ENCODE assay signal across 31 cellular contexts in genomic region chr4:2729533-2729875, GRCh38.
"Had no signal": no experiment of that assay in that cellular context is flagged by ENCODE, and none has a peak within 500 bp of the region (broad histone marks: within the 10 kb centered on the region; RNA-seq: fewer than 3 reads in every experiment).

No MANE protein-coding gene starts in this region.

- H3K27me3 ChIP-seq: Peyer's patch had no signal

- H3K27ac ChIP-seq: KMS-11, Peyer's patch, RWPE1, WERI-Rb-1 had no signal

- ATAC-seq: activated CD8-positive, alpha-beta memory T cell treated with anti-CD3 and anti-CD28 coated beads, Interleukin-2, amount 10 ng/mL, durations not matched to agents 7 days and 5 days; activated naive CD4-positive, alpha-beta T cell treated with anti-CD3 and anti-CD28 coated beads, Interleukin-2, amount 50 U/mL, for 72 hours; PC-3 had no signal

- DNase-seq: activated CD4-positive, alpha-beta memory T cell treated with anti-CD3 and anti-CD28 coated beads, Interleukin-2, amount 10 ng/mL, durations not matched to agents 7 days and 5 days; activated CD4-positive, alpha-beta T cell treated with anti-CD3 and anti-CD28 coated beads for 1 hour; activated CD4-positive, alpha-beta T cell treated with anti-CD3 and anti-CD28 coated beads for 48 hours; activated CD4-positive, CD25-positive, alpha-beta regulatory T cell; activated CD8-positive, alpha-beta memory T cell treated with anti-CD3 and anti-CD28 coated beads for 24 hours; activated CD8-positive, alpha-beta memory T cell treated with anti-CD3 and anti-CD28 coated beads, Interleukin-2, amount 10 ng/mL, durations not matched to agents 7 days and 5 days; activated CD8-positive, alpha-beta memory T cell treated with anti-CD3 and anti-CD28 coated beads, Interleukin-2, amount 50 U/mL, for 48 hours; activated gamma-delta T cell treated with Interleukin-2 at 50 U/mL for 16 hours; activated naive CD4-positive, alpha-beta T cell treated with anti-CD3 and anti-CD28 coated beads for 36 hours; activated T-cell treated with anti-CD3 and anti-CD28 coated beads, Interleukin-2, amount 50 U/mL, for 48 hours; anterior cingulate cortex; central memory CD4-positive, alpha-beta T cell; MM.1S; MV-4-11; NCI-H1092; NCI-H1436 treated with DMSO at 0.1 percent for 48 hours; NCI-H1694 treated with DMSO at 0.1 percent for 48 hours; NCI-H2029; NCI-H345; NCI-H524 treated with DMSO at 0.1 percent for 48 hours; PC-3; Peyer's patch; Right ventricle myocardium superior; SW 1271; T-helper 1 cell; T1000; WERI-Rb-1 had no signal

- H3K27ac Mint-ChIP-seq: activated CD4-positive, alpha-beta memory T cell treated with anti-CD3 and anti-CD28 coated beads, Interleukin-2, amount 10 ng/mL, durations not matched to agents 7 days and 5 days; activated CD8-positive, alpha-beta memory T cell treated with anti-CD3 and anti-CD28 coated beads, Interleukin-2, amount 10 ng/mL, durations not matched to agents 7 days and 5 days; activated naive CD4-positive, alpha-beta T cell treated with anti-CD3 and anti-CD28 coated beads for 36 hours had no signal

- H3K27me3 Mint-ChIP-seq: activated CD4-positive, alpha-beta memory T cell treated with anti-CD3 and anti-CD28 coated beads, Interleukin-2, amount 10 ng/mL, durations not matched to agents 7 days and 5 days; activated CD8-positive, alpha-beta memory T cell treated with anti-CD3 and anti-CD28 coated beads, Interleukin-2, amount 10 ng/mL, durations not matched to agents 7 days and 5 days; brain had no signal

- H3K4me3 ChIP-seq: Peyer's patch had no signal

- H3K4me1 ChIP-seq: Peyer's patch had no signal

- H3K4me3 Mint-ChIP-seq: activated CD4-positive, alpha-beta memory T cell treated with anti-CD3 and anti-CD28 coated beads, Interleukin-2, amount 10 ng/mL, durations not matched to agents 7 days and 5 days; activated CD8-positive, alpha-beta memory T cell treated with anti-CD3 and anti-CD28 coated beads, Interleukin-2, amount 10 ng/mL, durations not matched to agents 7 days and 5 days; activated naive CD4-positive, alpha-beta T cell treated with anti-CD3 and anti-CD28 coated beads for 36 hours; brain had no signal

- H3K9me3 ChIP-seq: Peyer's patch had no signal
